Comparison of ENCODE assay signal across 25 cellular contexts in the genomic region with DNA sequence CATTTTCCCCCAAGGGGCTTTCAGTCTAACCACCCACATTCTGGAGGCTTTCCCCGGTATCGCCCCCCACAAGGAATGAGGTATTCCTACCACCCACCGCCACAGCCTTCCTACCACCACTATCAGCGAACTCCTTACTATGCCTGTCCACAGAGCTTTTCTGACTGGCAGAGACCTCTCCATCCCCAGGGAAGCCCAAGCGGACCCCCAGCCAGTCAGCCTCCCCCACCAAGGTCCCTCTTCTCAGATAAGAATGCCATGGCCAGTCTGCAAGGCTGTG. TPM values are rescaled to one million over a fixed set of nuclear protein-coding genes. Genes with fewer than 3 reads are reported as not detected.
"Had no signal": no experiment of that assay in that cellular context is flagged by ENCODE, and none has a peak within 500 bp of the region (broad histone marks: within the 10 kb centered on the region; RNA-seq: fewer than 3 reads in every experiment).

No MANE protein-coding gene starts in this region.

- ATAC-seq: Panc1, PC-3 had no signal

- DNase-seq: IMR-90; Karpas-422; KG1; MG63; NCI-H1092; NCI-H1105 treated with DMSO at 0.1 percent for 48 hours; NCI-H1417 treated with DMSO at 0.1 percent for 48 hours; NCI-H146; NCI-H1694 treated with DMSO at 0.1 percent for 48 hours; NCI-H1930; NCI-H2081; NCI-H2107; NCI-H226; NCI-H446; NCI-H510A; NCI-H524 treated with DMSO at 0.1 percent for 48 hours; NCI-H69; NCI-H774; NK-92 treated with Interleukin-12 subunit alpha and Interleukin-12 subunit beta, amount 100 ng/mL, for 24 hours; PC-3; SHP77; SK-N-SH had no signal

RNA-seq across cellular contexts. Expression of gene SLC25A18, which starts 14.6 kb away (rescaled TPM):
- total RNA-seq: IMR-90, OCI-LY7, SK-MEL-5 had no signal
